Comparison of ENCODE assay signal across 15 cellular contexts in genomic region chr10:83880252-83880791, GRCh38.
DNase-seq lines count a peak whose midpoint lies in the region; ATAC-seq and TF ChIP-seq lines count a peak whose summit lies in the region.
"Had no signal": no experiment of that assay in that cellular context is flagged by ENCODE, and none has a peak within 500 bp of the region (broad histone marks: within the 10 kb centered on the region; RNA-seq: fewer than 3 reads in every experiment).

No MANE protein-coding gene starts in this region.

- H3K4me3 Mint-ChIP-seq in activated CD4-positive, alpha-beta T cell treated with anti-CD3 and anti-CD28 coated beads, Interleukin-2, amount 10 ng/mL, durations not matched to agents 24 days and 14 days: no peak overlapping the region
- H3K4me3 Mint-ChIP-seq: CD8-positive, alpha-beta memory T cell; HFFc6 had no signal

- no peaks in the 10 kb centered on the region for H3K4me1 Mint-ChIP-seq in activated CD4-positive, alpha-beta T cell treated with anti-CD3 and anti-CD28 coated beads, Interleukin-2, amount 10 ng/mL, durations not matched to agents 24 days and 14 days
- H3K4me1 Mint-ChIP-seq: CD8-positive, alpha-beta memory T cell had no signal

- H3K9me3 Mint-ChIP-seq in activated CD4-positive, alpha-beta T cell treated with anti-CD3 and anti-CD28 coated beads, Interleukin-2, amount 10 ng/mL, durations not matched to agents 24 days and 14 days: no peaks in the 10 kb centered on the region
- H3K9me3 Mint-ChIP-seq: CD8-positive, alpha-beta memory T cell had no signal

- ATAC-seq in heart right ventricle: peak in 6 of 8 donors; percentile 16 to 51 (median 34)

- H3K9me3 ChIP-seq in heart right ventricle: no peaks in the 10 kb centered on the region
- H3K9me3 ChIP-seq: Caco-2 had no signal

- WGBS in heart right ventricle, 2 donors: 60 to 75% methylated on average over 8 of the region's 8 CpGs

- no peak for TF ChIP-seq CTCF in heart right ventricle (IDR thresholded peaks at IDR 0.05)

- no peak overlapping the region for H3K27ac Mint-ChIP-seq in activated CD4-positive, alpha-beta T cell treated with anti-CD3 and anti-CD28 coated beads, Interleukin-2, amount 10 ng/mL, durations not matched to agents 24 days and 14 days
- H3K27ac Mint-ChIP-seq: HFFc6 had no signal

- H3K36me3 Mint-ChIP-seq in activated CD4-positive, alpha-beta T cell treated with anti-CD3 and anti-CD28 coated beads, Interleukin-2, amount 10 ng/mL, durations not matched to agents 24 days and 14 days (ENCODE audit: low read depth): no peaks in the 10 kb centered on the region
- H3K36me3 Mint-ChIP-seq: CD8-positive, alpha-beta memory T cell had no signal

- intact Hi-C loops in activated CD4-positive, alpha-beta T cell treated with anti-CD3 and anti-CD28 coated beads, Interleukin-2, amount 10 ng/mL, durations not matched to agents 24 days and 14 days (cut with micrococcal nuclease): no loop called here
- intact Hi-C loops in heart right ventricle (cut with DNase I): loop anchor here in 3 of 10 donors (5.0 to 10.0 kb wide), 2 partner anchors 217 to 1076 kb away; no protein-coding TSS in a partner anchor

- DNase-seq in activated CD4-positive, alpha-beta T cell treated with anti-CD3 and anti-CD28 coated beads, Interleukin-2, amount 10 ng/mL, durations not matched to agents 24 days and 14 days: peak; percentile 37
- no peak for DNase-seq in activated CD4-positive, alpha-beta T cell treated with anti-CD3 and anti-CD28 coated beads, Interleukin-2, amount 50 U/mL, for 48 hours
- DNase-seq in caudate nucleus (lab: John Stamatoyannopoulos, UW) (no peak), heart right ventricle (no peak), NCI-H82 treated with DMSO at 0.1 percent for 48 hours (lab: John Stamatoyannopoulos, UW; ENCODE audit: unreplicated experiment) (no peak), NCI-H1930 (lab: John Stamatoyannopoulos, UW) (no peak), NCI-H1048 (lab: John Stamatoyannopoulos, UW) (no peak)
- DNase-seq: Caco-2; CD8-positive, alpha-beta memory T cell; DND-41; GF-D8; HCEC 1CT; HFFc6 had no signal

- H3K27ac ChIP-seq in caudate nucleus (ENCODE audit: low read depth, low read length): peak overlapping the region; percentile 77
- peak overlapping the region in 3 of 10 donors; percentile 16 to 50 (median 46) for H3K27ac ChIP-seq in heart right ventricle
- peak overlapping the region; percentile 68 for H3K27ac ChIP-seq in layer of hippocampus (ENCODE audit: low read depth, low read length)
- H3K27ac ChIP-seq: 22Rv1 had no signal

- H3K4me3 ChIP-seq in heart right ventricle: no peak overlapping the region

- H3K4me1 ChIP-seq in heart right ventricle: peaks cover 0 to 25% (median 4%) of the 10 kb centered on the region in 9 donors
- H3K4me1 ChIP-seq: Caco-2 had no signal

- H3K27me3 Mint-ChIP-seq in activated CD4-positive, alpha-beta T cell treated with anti-CD3 and anti-CD28 coated beads, Interleukin-2, amount 10 ng/mL, durations not matched to agents 24 days and 14 days: no peaks in the 10 kb centered on the region

- H3K27me3 ChIP-seq in heart right ventricle: no peaks in the 10 kb centered on the region
- H3K27me3 ChIP-seq in layer of hippocampus (ENCODE audit: control insufficient read depth, insufficient read depth, low read length): no peaks in the 10 kb centered on the region

- H3K36me3 ChIP-seq in heart right ventricle: no peaks in the 10 kb centered on the region
